11 cellular contexts compared by ENCODE assay signal in genomic region chr22:37313376-37314314, GRCh38. TPM values are rescaled to one million over a fixed set of nuclear protein-coding genes. Genes with fewer than 3 reads are reported as not detected.
A peak's percentile ranks its signal among the peaks of the same experiment; 100 is the strongest.
DNase-seq lines count a peak whose midpoint lies in the region; ATAC-seq and TF ChIP-seq lines count a peak whose summit lies in the region.
"Had no signal": no experiment of that assay in that cellular context is flagged by ENCODE, and none has a peak within 500 bp of the region (broad histone marks: within the 10 kb centered on the region; RNA-seq: fewer than 3 reads in every experiment).

No MANE protein-coding gene starts in this region.

- no peaks in the 10 kb centered on the region for H3K9me3 ChIP-seq in CD4-positive, alpha-beta T cell (ENCODE audit: control insufficient read depth, low read length)
- H3K9me3 ChIP-seq: gastrocnemius medialis had no signal

- 0 out of 2 replicates have a peak overlapping the region, but pooled peaks have one; percentile 16 for H3K27ac ChIP-seq in ACC112 (ENCODE audit: low read depth, low read length)
- H3K27ac ChIP-seq in CD4-positive, alpha-beta T cell (ENCODE audit: low read depth, low read length), result peak overlapping the region; percentile 17
- H3K27ac ChIP-seq: gastrocnemius medialis had no signal

- no peak for DNase-seq in CD4-positive, alpha-beta T cell
- DNase-seq in activated CD4-positive, alpha-beta memory T cell treated with anti-CD3 and anti-CD28 coated beads, Interleukin-2, amount 10 ng/mL, durations not matched to agents 7 days and 5 days, result no peak
- DNase-seq in memory B cell (ENCODE audit: low spot score in 2 of 2), result no peak
- no peak for DNase-seq in NCI-H2081 treated with DMSO at 0.1 percent for 48 hours (lab: John Stamatoyannopoulos, UW)
- DNase-seq in endothelial cell (ENCODE audit: low spot score), result no peak
- DNase-seq: gastrocnemius medialis, Karpas-422, NCI-H774 had no signal

- H3K4me3 Mint-ChIP-seq in CD4-positive, alpha-beta T cell, result peak overlapping the region; percentile 30
- no peak overlapping the region for H3K4me3 Mint-ChIP-seq in activated CD4-positive, alpha-beta memory T cell treated with anti-CD3 and anti-CD28 coated beads, Interleukin-2, amount 10 ng/mL, durations not matched to agents 7 days and 5 days
- H3K4me3 Mint-ChIP-seq in memory B cell (no peak overlapping the region), endothelial cell (ENCODE audit: unreplicated experiment) (no peak overlapping the region)

- H3K4me1 Mint-ChIP-seq in CD4-positive, alpha-beta T cell (ENCODE audit: low read depth), result peaks cover 65% of the 10 kb centered on the region
- peaks cover 63% of the 10 kb centered on the region for H3K4me1 Mint-ChIP-seq in activated CD4-positive, alpha-beta memory T cell treated with anti-CD3 and anti-CD28 coated beads, Interleukin-2, amount 10 ng/mL, durations not matched to agents 7 days and 5 days
- H3K4me1 Mint-ChIP-seq in memory B cell (peaks cover 44% of the 10 kb centered on the region), endothelial cell (ENCODE audit: unreplicated experiment) (peaks cover 6% of the 10 kb centered on the region)

- no peak for TF ChIP-seq CTCF in CD4-positive, alpha-beta T cell (IDR thresholded peaks at IDR 0.05)
- TF ChIP-seq CTCF in endothelial cell (IDR thresholded peaks at IDR 0.05; ENCODE audit: unreplicated experiment), result no peak

- no peaks in the 10 kb centered on the region for H3K27me3 Mint-ChIP-seq in CD4-positive, alpha-beta T cell
- peaks cover 3% of the 10 kb centered on the region for H3K27me3 Mint-ChIP-seq in activated CD4-positive, alpha-beta memory T cell treated with anti-CD3 and anti-CD28 coated beads, Interleukin-2, amount 10 ng/mL, durations not matched to agents 7 days and 5 days
- H3K27me3 Mint-ChIP-seq in memory B cell (peaks cover 2% of the 10 kb centered on the region), endothelial cell (ENCODE audit: unreplicated experiment) (peaks cover 4% of the 10 kb centered on the region)

- peak overlapping the region; percentile 95 for H3K27ac Mint-ChIP-seq in CD4-positive, alpha-beta T cell
- H3K27ac Mint-ChIP-seq in activated CD4-positive, alpha-beta memory T cell treated with anti-CD3 and anti-CD28 coated beads, Interleukin-2, amount 10 ng/mL, durations not matched to agents 7 days and 5 days, result peak overlapping the region; percentile 44
- H3K27ac Mint-ChIP-seq in memory B cell (peak overlapping the region; percentile 72), endothelial cell (ENCODE audit: unreplicated experiment) (no peak overlapping the region)

- intact Hi-C loops in CD4-positive, alpha-beta T cell (cut with DNase I, micrococcal nuclease), result no loop called here

- POLR2A ChIA-PET in CD4-positive, alpha-beta T cell (lab: Charles Lee), result interaction anchor here (0.7 to 5.9 kb wide), 12 partner anchors 9 to 156 kb away, joined by 3 to 35 read pairs (median 6); partner anchors contain the start of genes CYTH4 and RAC2
- POLR2A ChIA-PET in activated CD4-positive, alpha-beta memory T cell treated with anti-CD3 and anti-CD28 coated beads, Interleukin-2, amount 10 ng/mL, durations not matched to agents 7 days and 5 days (lab: Charles Lee), result interaction anchor here (1.2 to 2.0 kb wide), 3 partner anchors 33 to 144 kb away, joined by 3 to 9 read pairs (median 6); no protein-coding TSS in a partner anchor

- no peak for ATAC-seq in CD4-positive, alpha-beta T cell (ENCODE audit: poor library complexity)
- ATAC-seq in memory B cell (ENCODE audit: low read depth) (no peak), GM19328 (IDR thresholded peaks at IDR 0.05; ENCODE audit: unreplicated experiment) (no peak)
- ATAC-seq: gastrocnemius medialis had no signal

- H3K9me3 Mint-ChIP-seq in CD4-positive, alpha-beta T cell, result no peaks in the 10 kb centered on the region
- H3K9me3 Mint-ChIP-seq in activated CD4-positive, alpha-beta memory T cell treated with anti-CD3 and anti-CD28 coated beads, Interleukin-2, amount 10 ng/mL, durations not matched to agents 7 days and 5 days, result no peaks in the 10 kb centered on the region
- H3K9me3 Mint-ChIP-seq in memory B cell (no peaks in the 10 kb centered on the region), endothelial cell (ENCODE audit: unreplicated experiment) (no peaks in the 10 kb centered on the region)

- no peak overlapping the region for H3K4me3 ChIP-seq in ACC112 (ENCODE audit: low read depth, low read length)
- H3K4me3 ChIP-seq: gastrocnemius medialis had no signal

- peaks cover 55% of the 10 kb centered on the region for H3K36me3 Mint-ChIP-seq in CD4-positive, alpha-beta T cell (ENCODE audit: low read depth)
- peaks cover 52% of the 10 kb centered on the region for H3K36me3 Mint-ChIP-seq in activated CD4-positive, alpha-beta memory T cell treated with anti-CD3 and anti-CD28 coated beads, Interleukin-2, amount 10 ng/mL, durations not matched to agents 7 days and 5 days (ENCODE audit: low read depth)
- peaks cover 9% of the 10 kb centered on the region for H3K36me3 Mint-ChIP-seq in memory B cell
- H3K36me3 Mint-ChIP-seq in endothelial cell (ENCODE audit: low read depth, unreplicated experiment), result no peaks in the 10 kb centered on the region

- H3K36me3 ChIP-seq in ACC112 (ENCODE audit: insufficient read depth, low read length), result no peaks in the 10 kb centered on the region
- H3K36me3 ChIP-seq: gastrocnemius medialis had no signal

- no peaks in the 10 kb centered on the region for H3K27me3 ChIP-seq in ACC112 (ENCODE audit: insufficient read depth, low read length)
- no peaks in the 10 kb centered on the region for H3K27me3 ChIP-seq in CD4-positive, alpha-beta T cell (ENCODE audit: control insufficient read depth, insufficient read depth, low read length)
- H3K27me3 ChIP-seq: gastrocnemius medialis had no signal

- peaks cover 49% of the 10 kb centered on the region for H3K4me1 ChIP-seq in ACC112 (ENCODE audit: control insufficient read depth, insufficient read depth, low read length, unreplicated experiment)
- H3K4me1 ChIP-seq: gastrocnemius medialis had no signal

- H2AFZ ChIP-seq in ACC112 (ENCODE audit: low read length, unreplicated experiment), result no peak overlapping the region

- no peaks in the 10 kb centered on the region for H3K79me2 ChIP-seq in ACC112 (ENCODE audit: control insufficient read depth, insufficient read depth, low read length, unreplicated experiment)

- CTCF ChIA-PET in CD4-positive, alpha-beta T cell (lab: Charles Lee), result no interaction called here
- CTCF ChIA-PET in activated CD4-positive, alpha-beta memory T cell treated with anti-CD3 and anti-CD28 coated beads, Interleukin-2, amount 10 ng/mL, durations not matched to agents 7 days and 5 days (lab: Charles Lee), result interaction anchor here (1.0 to 3.0 kb wide), 3 partner anchors 9 to 114 kb away, joined by 3 to 11 read pairs (median 3); no protein-coding TSS in a partner anchor

RNA-seq across cellular contexts. Expression of gene CYTH4, which starts 31.3 kb away (rescaled TPM):
- total RNA-seq in CD4-positive, alpha-beta T cell, result 100 to 1,000 TPM; 134 to 138 TPM
- 100 to 1,000 TPM; 114 to 126 TPM for total RNA-seq in activated CD4-positive, alpha-beta memory T cell treated with anti-CD3 and anti-CD28 coated beads, Interleukin-2, amount 10 ng/mL, durations not matched to agents 7 days and 5 days
- total RNA-seq in endothelial cell (ENCODE audit: unreplicated experiment), result 0.33 TPM
- total RNA-seq: G401 had no signal

Comparison
In these comparisons a context has a peak if more than half of its experiments do, and no peak if none do; other contexts are left out.
1. RNA of gene CYTH4, which starts 31.3 kb away (total RNA-seq): 134 to 138 TPM in CD4-positive, alpha-beta T cell and 114 to 126 TPM in activated CD4-positive, alpha-beta memory T cell treated with anti-CD3 and anti-CD28 coated beads, Interleukin-2, amount 10 ng/mL, durations not matched to agents 7 days and 5 days; 0.33 TPM in endothelial cell (single experiment); every median in the first group is over 10 times any median in the second.